9 cellular contexts compared by ENCODE assay signal in the genomic region with DNA sequence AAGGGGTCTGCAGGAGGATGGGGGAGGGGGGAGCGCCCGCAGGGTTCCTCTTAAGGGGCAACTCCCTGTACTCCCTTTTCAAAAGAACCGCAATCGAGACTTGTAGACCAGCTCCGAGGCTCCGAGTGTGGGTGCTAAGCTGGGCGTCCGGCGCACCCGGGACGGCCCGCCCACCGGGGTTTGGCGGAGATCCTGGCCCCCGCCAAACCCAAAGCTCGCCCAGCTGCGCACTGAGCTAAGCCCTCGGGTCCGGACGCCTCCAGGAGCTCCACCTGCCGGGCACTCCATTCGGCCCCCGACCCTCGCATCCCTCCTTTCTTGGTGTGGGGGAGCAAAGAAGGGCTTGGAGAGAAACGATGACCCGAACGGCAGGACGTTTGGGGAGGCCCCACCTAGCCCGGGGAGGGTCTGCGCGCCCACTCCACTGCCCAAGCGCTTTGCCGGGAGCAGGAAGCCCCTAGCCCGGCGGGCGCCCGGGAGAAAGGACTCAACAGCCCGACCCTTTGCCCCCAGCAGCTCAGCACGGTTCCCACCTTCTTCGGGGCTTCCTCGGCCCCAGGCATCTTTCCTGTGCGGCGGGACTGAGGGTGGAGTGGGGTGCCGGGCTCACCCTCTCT. TPM values are rescaled to one million over a fixed set of nuclear protein-coding genes. Genes with fewer than 3 reads are reported as not detected.
DNase-seq lines count a peak whose midpoint lies in the region; ATAC-seq and TF ChIP-seq lines count a peak whose summit lies in the region.
"Had no signal": no experiment of that assay in that cellular context is flagged by ENCODE, and none has a peak within 500 bp of the region (broad histone marks: within the 10 kb centered on the region; RNA-seq: fewer than 3 reads in every experiment).

No MANE protein-coding gene starts in this region.

- peak; percentile 3 for ATAC-seq in GM19351 (IDR thresholded peaks at IDR 0.05; ENCODE audit: unreplicated experiment)
- no peak for ATAC-seq in activated naive CD8-positive, alpha-beta T cell treated with anti-CD3 and anti-CD28 coated beads, Interleukin-2, amount 50 U/mL, for 24 hours

- peaks cover 27% of the 10 kb centered on the region for H3F3A ChIP-seq in smooth muscle cell (ENCODE audit: low read depth)

- H3K27me3 ChIP-seq in iPS-18a (ENCODE audit: control insufficient read depth, insufficient read depth, low read length), result peaks cover 66% of the 10 kb centered on the region
- H3K27me3 ChIP-seq in smooth muscle cell (ENCODE audit: low read depth), result no peaks in the 10 kb centered on the region

- DNase-seq in activated naive CD8-positive, alpha-beta T cell treated with anti-CD3 and anti-CD28 coated beads, Interleukin-2, amount 50 U/mL, for 24 hours, result no peak
- DNase-seq in smooth muscle cell (lab: John Stamatoyannopoulos, UW; ENCODE audit: unreplicated experiment) (no peak), cerebellar nuclear complex (lab: John Stamatoyannopoulos, UW) (no peak), T1000 (lab: John Stamatoyannopoulos, UW) (no peak), NCI-H526 treated with DMSO at 0.1 percent for 48 hours (lab: John Stamatoyannopoulos, UW) (no peak)
- DNase-seq in activated CD8-positive, alpha-beta memory T cell treated with anti-CD3 and anti-CD28 coated beads for 24 hours, result no peak

- H3K79me2 ChIP-seq in smooth muscle cell (ENCODE audit: low read depth), result peaks cover 19% of the 10 kb centered on the region

- H3K27me3 Mint-ChIP-seq in activated naive CD8-positive, alpha-beta T cell treated with anti-CD3 and anti-CD28 coated beads, Interleukin-2, amount 50 U/mL, for 24 hours, result peaks cover 60% of the 10 kb centered on the region

- TF ChIP-seq CTCF in smooth muscle cell (IDR thresholded peaks at IDR 0.05; ENCODE audit: borderline replicate concordance, insufficient read depth, poor library complexity, severe bottlenecking), result peak; percentile 23

- H3K9ac ChIP-seq in iPS-18a (ENCODE audit: low read length), result peak overlapping the region; percentile 21
- H3K9ac ChIP-seq in smooth muscle cell (ENCODE audit: low read depth), result peak overlapping the region; percentile 86

- H3K27ac Mint-ChIP-seq in activated naive CD8-positive, alpha-beta T cell treated with anti-CD3 and anti-CD28 coated beads, Interleukin-2, amount 50 U/mL, for 24 hours, result no peak overlapping the region
- H3K27ac Mint-ChIP-seq: activated naive CD4-positive, alpha-beta T cell treated with anti-CD3 and anti-CD28 coated beads, Interleukin-2, amount 50 U/mL, for 24 hours had no signal

- H4K20me1 ChIP-seq in smooth muscle cell (ENCODE audit: low read depth), result peaks cover 10% of the 10 kb centered on the region

- WGBS in smooth muscle cell (ENCODE audit: low lambda C conversion rate), result 2% methylated on average over 43 of the region's 44 CpGs

- H3K4me3 ChIP-seq in iPS-18a (ENCODE audit: low read length), result peak overlapping the region; percentile 70
- peak overlapping the region; percentile 62 for H3K4me3 ChIP-seq in smooth muscle cell

- H3K4me2 ChIP-seq in smooth muscle cell, result peak overlapping the region; percentile 93

- H3K36me3 ChIP-seq in iPS-18a (ENCODE audit: control insufficient read depth, low read depth, low read length) (no peaks in the 10 kb centered on the region), smooth muscle cell (ENCODE audit: low read depth) (no peaks in the 10 kb centered on the region)

- peaks cover 2% of the 10 kb centered on the region for H3K36me3 Mint-ChIP-seq in activated naive CD8-positive, alpha-beta T cell treated with anti-CD3 and anti-CD28 coated beads, Interleukin-2, amount 50 U/mL, for 24 hours (ENCODE audit: low read depth)
- H3K36me3 Mint-ChIP-seq: activated naive CD4-positive, alpha-beta T cell treated with anti-CD3 and anti-CD28 coated beads, Interleukin-2, amount 50 U/mL, for 24 hours had no signal

- H2AFZ ChIP-seq in smooth muscle cell (ENCODE audit: low read depth), result peak overlapping the region; percentile 87

- H3K4me3 Mint-ChIP-seq in activated naive CD8-positive, alpha-beta T cell treated with anti-CD3 and anti-CD28 coated beads, Interleukin-2, amount 50 U/mL, for 24 hours, result peak overlapping the region; percentile 24

- H3K9me3 ChIP-seq in iPS-18a (ENCODE audit: control insufficient read depth, low read depth, low read length) (no peaks in the 10 kb centered on the region), smooth muscle cell (replicated peaks; ENCODE audit: low read depth) (no peaks in the 10 kb centered on the region)

- no peaks in the 10 kb centered on the region for H3K9me3 Mint-ChIP-seq in activated naive CD8-positive, alpha-beta T cell treated with anti-CD3 and anti-CD28 coated beads, Interleukin-2, amount 50 U/mL, for 24 hours
- H3K9me3 Mint-ChIP-seq: activated naive CD4-positive, alpha-beta T cell treated with anti-CD3 and anti-CD28 coated beads, Interleukin-2, amount 50 U/mL, for 24 hours had no signal

- no peak overlapping the region for H3K27ac ChIP-seq in iPS-18a (ENCODE audit: low read length)
- H3K27ac ChIP-seq in smooth muscle cell (ENCODE audit: low read depth), result peak overlapping the region; percentile 83

- peaks cover 7% of the 10 kb centered on the region for H3K4me1 Mint-ChIP-seq in activated naive CD8-positive, alpha-beta T cell treated with anti-CD3 and anti-CD28 coated beads, Interleukin-2, amount 50 U/mL, for 24 hours

- H3K4me1 ChIP-seq in iPS-18a (ENCODE audit: control insufficient read depth, low read depth, low read length) (peaks cover 12% of the 10 kb centered on the region), smooth muscle cell (ENCODE audit: low read depth) (peaks cover 23% of the 10 kb centered on the region)

RNA-seq across cellular contexts. Expression of a gene that starts 0.6 kb away (rescaled TPM):
- total RNA-seq in smooth muscle cell, result 36.7 and 47.2 TPM in 2 replicates
- polyA plus RNA-seq in smooth muscle cell, result 35.4 and 43.3 TPM in 2 replicates
